In genomic region chr13:108313382-108313781, GRCh38 we compare ENCODE assay signal across 16 cellular contexts.
"Had no signal": no experiment of that assay in that cellular context is flagged by ENCODE, and none has a peak within 500 bp of the region (broad histone marks: within the 10 kb centered on the region; RNA-seq: fewer than 3 reads in every experiment).

No MANE protein-coding gene starts in this region.

- H3K4me2 ChIP-seq: neural progenitor cell had no signal

- H3K9ac ChIP-seq: neural progenitor cell had no signal

- DNase-seq: activated CD4-positive, alpha-beta T cell treated with anti-CD3 and anti-CD28 coated beads, Interleukin-2, amount 10 ng/mL, durations not matched to agents 24 days and 14 days; activated CD4-positive, CD25-positive, alpha-beta regulatory T cell; activated CD8-positive, alpha-beta memory T cell treated with anti-CD3 and anti-CD28 coated beads, Interleukin-2, amount 50 U/mL, for 48 hours; activated gamma-delta T cell; activated T-cell treated with anti-CD3 and anti-CD28 coated beads, Interleukin-2, amount 50 U/mL, for 72 hours; body of pancreas; cortex of kidney; effector memory CD8-positive, alpha-beta T cell; left cardiac atrium; lower lobe of right lung; psoas muscle; spleen had no signal

- H3K27ac ChIP-seq: body of pancreas, epithelial cell of prostate, lower lobe of right lung, neural progenitor cell, psoas muscle, spleen, suprapubic skin had no signal

- H3K9me3 ChIP-seq: body of pancreas, lower lobe of right lung, psoas muscle, suprapubic skin had no signal

- H2AFZ ChIP-seq: neural progenitor cell had no signal

- H3K27me3 ChIP-seq: body of pancreas, neural progenitor cell, spleen, suprapubic skin had no signal

- H3K36me3 ChIP-seq: lower lobe of right lung, neural progenitor cell, suprapubic skin had no signal

- ATAC-seq: activated T-cell treated with anti-CD3 and anti-CD28 coated beads, Interleukin-2, amount 50 U/mL, for 72 hours; body of pancreas; effector memory CD8-positive, alpha-beta T cell; left cardiac atrium; lower lobe of right lung; psoas muscle; sciatic nerve had no signal

- H3K4me1 ChIP-seq: body of pancreas, lower lobe of right lung, neural progenitor cell, psoas muscle, suprapubic skin had no signal

- H3K4me3 ChIP-seq: body of pancreas, lower lobe of right lung, neural progenitor cell, psoas muscle, spleen, suprapubic skin had no signal
